ENCODE assay signal across 11 cellular contexts in genomic region chr19:4830332-4830731, GRCh38. TPM values are rescaled to one million over a fixed set of nuclear protein-coding genes. Genes with fewer than 3 reads are reported as not detected.
DNase-seq lines count a peak whose midpoint lies in the region; ATAC-seq and TF ChIP-seq lines count a peak whose summit lies in the region.
"Had no signal": no experiment of that assay in that cellular context is flagged by ENCODE, and none has a peak within 500 bp of the region (broad histone marks: within the 10 kb centered on the region; RNA-seq: fewer than 3 reads in every experiment).

No MANE protein-coding gene starts in this region.

- peak overlapping the region; percentile 93 to 97 for H3K4me3 ChIP-seq in left lung

- H3K27ac ChIP-seq in left lung: peak overlapping the region; percentile 85 to 91
- peak overlapping the region; percentile 79 for H3K27ac ChIP-seq in substantia nigra (ENCODE audit: low read depth, low read length, poor library complexity, severe bottlenecking)

- POLR2A ChIA-PET in activated CD4-positive, alpha-beta T cell treated with anti-CD3 and anti-CD28 coated beads for 36 hours (lab: Charles Lee): no interaction called here
- POLR2A ChIA-PET in activated naive CD8-positive, alpha-beta T cell treated with anti-CD3 and anti-CD28 coated beads, Interleukin-2, amount 10 ng/mL, durations not matched to agents 7 days and 5 days (lab: Charles Lee): no interaction called here

- H3K9me3 Mint-ChIP-seq in activated CD4-positive, alpha-beta T cell treated with anti-CD3 and anti-CD28 coated beads for 36 hours (ENCODE audit: low read depth): no peaks in the 10 kb centered on the region
- no peaks in the 10 kb centered on the region for H3K9me3 Mint-ChIP-seq in activated naive CD8-positive, alpha-beta T cell treated with anti-CD3 and anti-CD28 coated beads, Interleukin-2, amount 10 ng/mL, durations not matched to agents 7 days and 5 days

- peak overlapping the region; percentile 87 for H3K27ac Mint-ChIP-seq in activated CD4-positive, alpha-beta T cell treated with anti-CD3 and anti-CD28 coated beads for 36 hours
- peak overlapping the region; percentile 83 for H3K27ac Mint-ChIP-seq in activated naive CD8-positive, alpha-beta T cell treated with anti-CD3 and anti-CD28 coated beads, Interleukin-2, amount 10 ng/mL, durations not matched to agents 7 days and 5 days

- peaks cover 0 to 8% of the 10 kb centered on the region in 2 donors for H3K36me3 ChIP-seq in left lung

- H3K4me1 ChIP-seq in left lung: peaks cover 10 to 34% of the 10 kb centered on the region in 2 donors

- no peaks in the 10 kb centered on the region for H3K27me3 Mint-ChIP-seq in activated CD4-positive, alpha-beta T cell treated with anti-CD3 and anti-CD28 coated beads for 36 hours
- H3K27me3 Mint-ChIP-seq in activated naive CD8-positive, alpha-beta T cell treated with anti-CD3 and anti-CD28 coated beads, Interleukin-2, amount 10 ng/mL, durations not matched to agents 7 days and 5 days: no peaks in the 10 kb centered on the region

- intact Hi-C loops in activated CD4-positive, alpha-beta T cell treated with anti-CD3 and anti-CD28 coated beads for 36 hours (cut with DNase I, micrococcal nuclease): loop anchor here in 1 of 2 experiments (2.0 kb wide), 1 partner anchor 16 kb away; no protein-coding TSS in a partner anchor
- intact Hi-C loops in left lung (cut with DNase I): no loop called here

- no peaks in the 10 kb centered on the region for H3K9me3 ChIP-seq in left lung

- no peak for TF ChIP-seq CTCF in left lung (IDR thresholded peaks at IDR 0.05)

- peak overlapping the region; percentile 85 for H3K4me3 Mint-ChIP-seq in activated CD4-positive, alpha-beta T cell treated with anti-CD3 and anti-CD28 coated beads for 36 hours
- peak overlapping the region; percentile 88 for H3K4me3 Mint-ChIP-seq in activated naive CD8-positive, alpha-beta T cell treated with anti-CD3 and anti-CD28 coated beads, Interleukin-2, amount 10 ng/mL, durations not matched to agents 7 days and 5 days

- DNase-seq in activated CD4-positive, alpha-beta T cell treated with anti-CD3 and anti-CD28 coated beads for 36 hours: no peak
- no peak for DNase-seq in activated CD4-positive, alpha-beta T cell treated with anti-CD3 and anti-CD28 coated beads for 4 hours
- DNase-seq in activated naive CD8-positive, alpha-beta T cell treated with anti-CD3 and anti-CD28 coated beads, Interleukin-2, amount 10 ng/mL, durations not matched to agents 7 days and 5 days: no peak
- DNase-seq in left lung: no peak
- no peak for DNase-seq in substantia nigra (lab: John Stamatoyannopoulos, UW)
- DNase-seq in KG1 (lab: John Stamatoyannopoulos, UW): no peak
- DNase-seq: activated gamma-delta T cell, AML-193, NCI-H2029 had no signal

- H3K27me3 ChIP-seq in left lung: no peaks in the 10 kb centered on the region

- H3K4me1 Mint-ChIP-seq in activated CD4-positive, alpha-beta T cell treated with anti-CD3 and anti-CD28 coated beads for 36 hours: peaks cover 22% of the 10 kb centered on the region
- peaks cover 18% of the 10 kb centered on the region for H3K4me1 Mint-ChIP-seq in activated naive CD8-positive, alpha-beta T cell treated with anti-CD3 and anti-CD28 coated beads, Interleukin-2, amount 10 ng/mL, durations not matched to agents 7 days and 5 days

- peaks cover 15% of the 10 kb centered on the region for H3K36me3 Mint-ChIP-seq in activated CD4-positive, alpha-beta T cell treated with anti-CD3 and anti-CD28 coated beads for 36 hours (ENCODE audit: low read depth)
- H3K36me3 Mint-ChIP-seq in activated naive CD8-positive, alpha-beta T cell treated with anti-CD3 and anti-CD28 coated beads, Interleukin-2, amount 10 ng/mL, durations not matched to agents 7 days and 5 days: peaks cover 9% of the 10 kb centered on the region

- CTCF ChIA-PET in activated CD4-positive, alpha-beta T cell treated with anti-CD3 and anti-CD28 coated beads for 36 hours (lab: Charles Lee): interaction anchor here (0.5 to 3.5 kb wide), 8 partner anchors 10 to 1132 kb away, joined by 3 to 23 read pairs (median 4); partner anchors contain the start of gene FEM1A

- ATAC-seq in activated CD4-positive, alpha-beta T cell treated with anti-CD3 and anti-CD28 coated beads for 36 hours: no peak
- no peak for ATAC-seq in activated naive CD8-positive, alpha-beta T cell treated with anti-CD3 and anti-CD28 coated beads, Interleukin-2, amount 10 ng/mL, durations not matched to agents 7 days and 5 days (ENCODE audit: low read depth)
- ATAC-seq in left lung (no peak), GM21737 (IDR thresholded peaks at IDR 0.05; ENCODE audit: unreplicated experiment) (no peak), HG03521 (IDR thresholded peaks at IDR 0.05; ENCODE audit: unreplicated experiment) (no peak)

RNA-seq across cellular contexts. Expression of gene TICAM1, which starts 1.2 kb away (rescaled TPM):
- total RNA-seq in activated CD4-positive, alpha-beta T cell treated with anti-CD3 and anti-CD28 coated beads for 36 hours: 10 to 100 TPM; 23.4 to 24.1 TPM
- 10 to 100 TPM; 14.1 to 14.3 TPM for total RNA-seq in activated naive CD8-positive, alpha-beta T cell treated with anti-CD3 and anti-CD28 coated beads, Interleukin-2, amount 10 ng/mL, durations not matched to agents 7 days and 5 days
- 10 to 100 TPM; 14.6 TPM for total RNA-seq in left lung

RNA-seq across cellular contexts. Expression of gene PLIN3, which starts 37.1 kb away (rescaled TPM):
- 10 to 100 TPM; 26.9 to 27.5 TPM for total RNA-seq in activated CD4-positive, alpha-beta T cell treated with anti-CD3 and anti-CD28 coated beads for 36 hours
- total RNA-seq in activated naive CD8-positive, alpha-beta T cell treated with anti-CD3 and anti-CD28 coated beads, Interleukin-2, amount 10 ng/mL, durations not matched to agents 7 days and 5 days: 10 to 100 TPM; 22.8 to 25.5 TPM
- total RNA-seq in left lung: 10 to 100 TPM; 51.4 to 71.7 TPM

RNA-seq across cellular contexts. Expression of gene FEM1A, which starts 38.8 kb away (rescaled TPM):
- 10 to 100 TPM in 1 of 2 experiments, 1 to 10 TPM in 1; 9.2 to 10.6 TPM for total RNA-seq in activated CD4-positive, alpha-beta T cell treated with anti-CD3 and anti-CD28 coated beads for 36 hours
- total RNA-seq in activated naive CD8-positive, alpha-beta T cell treated with anti-CD3 and anti-CD28 coated beads, Interleukin-2, amount 10 ng/mL, durations not matched to agents 7 days and 5 days: 10 to 100 TPM; 12.5 to 12.6 TPM
- 10 to 100 TPM in 1 of 2 donors, 1 to 10 TPM in 1; 9.9 to 14.2 TPM for total RNA-seq in left lung
